8 cellular contexts compared by ENCODE assay signal in genomic region chr21:44517175-44517899, GRCh38. TPM values are rescaled to one million over a fixed set of nuclear protein-coding genes. Genes with fewer than 3 reads are reported as not detected.
A peak's percentile ranks its signal among the peaks of the same experiment; 100 is the strongest.
DNase-seq lines count a peak whose midpoint lies in the region; ATAC-seq and TF ChIP-seq lines count a peak whose summit lies in the region.

No MANE protein-coding gene starts in this region.

- H3K27ac ChIP-seq in WERI-Rb-1: no peak overlapping the region

- no peaks in the 10 kb centered on the region for H3K27me3 ChIP-seq in WERI-Rb-1 (ENCODE audit: insufficient read depth, low read depth, severe bottlenecking)

- intact Hi-C loops in mucosa of descending colon (cut with DNase I, micrococcal nuclease): no loop called here

- ATAC-seq in mucosa of descending colon: peak; percentile 18

- DNase-seq in DMS53 (lab: John Stamatoyannopoulos, UW) (peak; percentile 43), DMS53 treated with DMSO at 0.1 percent for 48 hours (lab: John Stamatoyannopoulos, UW; ENCODE audit: unreplicated experiment) (no peak), LNCaP clone FGC (ENCODE audit: low read depth) (peak; percentile 100), WERI-Rb-1 (peak; percentile 52), mucosa of descending colon (peak in 2 of 3 donors; percentile 10 to 31), NCI-H446 treated with DMSO at 0.1 percent for 48 hours (lab: John Stamatoyannopoulos, UW) (no peak), NCI-H187 (lab: John Stamatoyannopoulos, UW) (no peak), DMS114 treated with DMSO at 0.1 percent for 48 hours (lab: John Stamatoyannopoulos, UW; ENCODE audit: unreplicated experiment) (no peak)

- no peaks in the 10 kb centered on the region for H3K4me1 ChIP-seq in mucosa of descending colon (ENCODE audit: low read depth)

- H3K4me3 ChIP-seq in LNCaP clone FGC (ENCODE audit: low read depth, low read length) (peak overlapping the region; percentile 83), WERI-Rb-1 (ENCODE audit: low read depth, low read length) (no peak overlapping the region), mucosa of descending colon (no peak overlapping the region)

- peaks cover 12% of the 10 kb centered on the region for H3K9me3 ChIP-seq in WERI-Rb-1 (ENCODE audit: severe bottlenecking)
- no peaks in the 10 kb centered on the region for H3K9me3 ChIP-seq in mucosa of descending colon

- H3K36me3 ChIP-seq in WERI-Rb-1 (no peaks in the 10 kb centered on the region), mucosa of descending colon (ENCODE audit: low read depth) (no peaks in the 10 kb centered on the region)

- no peak for TF ChIP-seq CTCF in LNCaP clone FGC (IDR thresholded peaks at IDR 0.05; ENCODE audit: control insufficient read depth, extremely low read depth, insufficient read depth)
- no peak for TF ChIP-seq CTCF in WERI-Rb-1 (IDR thresholded peaks at IDR 0.05; ENCODE audit: low read depth, low read length)
- TF ChIP-seq CTCF in mucosa of descending colon (IDR thresholded peaks at IDR 0.05): no peak

RNA-seq across cellular contexts. Expression of gene KRTAP10-1, which starts 22.7 kb away (rescaled TPM):
- not detected for total RNA-seq in mucosa of descending colon

RNA-seq across cellular contexts. Expression of gene KRTAP10-2, which starts 34.0 kb away (rescaled TPM):
- not detected for total RNA-seq in mucosa of descending colon

RNA-seq across cellular contexts. Expression of gene KRTAP10-3, which starts 41.3 kb away (rescaled TPM):
- not detected for total RNA-seq in mucosa of descending colon

RNA-seq across cellular contexts. Expression of gene KRTAP10-4, which starts 56.2 kb away (rescaled TPM):
- total RNA-seq in mucosa of descending colon: not detected

Comparison
In these comparisons a context has a peak if more than half of its experiments do, and no peak if none do; other contexts are left out.
1. DNase-seq: peak in DMS53 (single experiment), LNCaP clone FGC (single experiment), WERI-Rb-1 (single experiment) and mucosa of descending colon (2 of 3); none in DMS53 treated with DMSO at 0.1 percent for 48 hours (single experiment), NCI-H446 treated with DMSO at 0.1 percent for 48 hours (single experiment), NCI-H187 (0 of 2) and DMS114 treated with DMSO at 0.1 percent for 48 hours (single experiment).